Comparison of ENCODE assay signal across 20 cellular contexts in genomic region chr4:169384741-169385140, GRCh38.
"Had no signal": no experiment of that assay in that cellular context is flagged by ENCODE, and none has a peak within 500 bp of the region (broad histone marks: within the 10 kb centered on the region; RNA-seq: fewer than 3 reads in every experiment).

No MANE protein-coding gene starts in this region.

- H3K27ac ChIP-seq: epithelial cell of prostate, gastrocnemius medialis, neutrophil, parathyroid adenoma, right lobe of liver, thoracic aorta had no signal

- H3K4me3 ChIP-seq: gastrocnemius medialis, lung, mucosa of descending colon, right lobe of liver, thoracic aorta had no signal

- H3K4me1 ChIP-seq: gastrocnemius medialis, parathyroid adenoma, right lobe of liver had no signal

- H3K36me3 ChIP-seq: gastrocnemius medialis, neutrophil, right lobe of liver, thoracic aorta had no signal

- H3K27me3 ChIP-seq: gastrocnemius medialis, neutrophil, right lobe of liver had no signal

- H2AFZ ChIP-seq: parathyroid adenoma had no signal

- H3K9me3 ChIP-seq: gastrocnemius medialis, neutrophil, right lobe of liver, thoracic aorta had no signal

- H3K9ac ChIP-seq: parathyroid adenoma had no signal

- H3K79me2 ChIP-seq: parathyroid adenoma had no signal

- ATAC-seq: esophagus mucosa; gastrocnemius medialis; left lobe of liver; mucosa of descending colon; natural killer cell treated with Interleukin-12 subunit alpha and Interleukin-12 subunit beta and Interleukin-15 and Interleukin-18, amount 100 ng/mL, for 72 hours; right lobe of liver; stimulated activated naive B cell treated with anti-CD40 and anti-IgM and Interleukin-4, amounts not matched to agents 10 μg/mL and 1 μg/mL and 100 μg/mL, for 72 hours had no signal

- DNase-seq: cortex of kidney; effector CD4-positive, alpha-beta T cell; gastrocnemius medialis; head of caudate nucleus; kidney; mucosa of descending colon; naive B cell; right lobe of liver; small intestine; stimulated activated CD4-positive, alpha-beta T cell treated with anti-CD3 and anti-CD28 coated beads, Interleukin-15, amount 100 ng/mL, for 24 hours; stimulated activated CD4-positive, alpha-beta T cell treated with anti-CD3 and anti-CD28 coated beads, Interleukin-2, amount 100 ng/mL, for 48 hours; stimulated activated naive B cell treated with anti-CD40 and anti-IgM and Interleukin-4, amounts not matched to agents 10 μg/mL and 1 μg/mL and 100 μg/mL, for 72 hours had no signal
